In genomic region chr17:37643118-37643766, GRCh38 we compare ENCODE assay signal across 8 cellular contexts. TPM values are rescaled to one million over a fixed set of nuclear protein-coding genes. Genes with fewer than 3 reads are reported as not detected.
DNase-seq lines count a peak whose midpoint lies in the region; ATAC-seq and TF ChIP-seq lines count a peak whose summit lies in the region.

A gene with protein sequence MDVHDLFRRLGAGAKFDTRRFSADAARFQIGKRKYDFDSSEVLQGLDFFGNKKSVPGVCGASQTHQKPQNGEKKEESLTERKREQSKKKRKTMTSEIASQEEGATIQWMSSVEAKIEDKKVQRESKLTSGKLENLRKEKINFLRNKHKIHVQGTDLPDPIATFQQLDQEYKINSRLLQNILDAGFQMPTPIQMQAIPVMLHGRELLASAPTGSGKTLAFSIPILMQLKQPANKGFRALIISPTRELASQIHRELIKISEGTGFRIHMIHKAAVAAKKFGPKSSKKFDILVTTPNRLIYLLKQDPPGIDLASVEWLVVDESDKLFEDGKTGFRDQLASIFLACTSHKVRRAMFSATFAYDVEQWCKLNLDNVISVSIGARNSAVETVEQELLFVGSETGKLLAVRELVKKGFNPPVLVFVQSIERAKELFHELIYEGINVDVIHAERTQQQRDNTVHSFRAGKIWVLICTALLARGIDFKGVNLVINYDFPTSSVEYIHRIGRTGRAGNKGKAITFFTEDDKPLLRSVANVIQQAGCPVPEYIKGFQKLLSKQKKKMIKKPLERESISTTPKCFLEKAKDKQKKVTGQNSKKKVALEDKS (minus strand): TSS chr17:37643446. CDS start chr17:37643420, 26 bp downstream.

- H3K36me3 ChIP-seq in adrenal gland (replicated peaks in 1 of 2) = peaks cover 0 to 12% of the 10 kb centered on the region in 2 donors
- peaks cover 0 to 36% (median 4%) of the 10 kb centered on the region in 9 donors for H3K36me3 ChIP-seq in heart right ventricle
- H3K36me3 ChIP-seq in tibial nerve = peaks cover 0 to 30% (median 0%) of the 10 kb centered on the region in 3 donors

- peaks cover 4 to 32% of the 10 kb centered on the region in 2 donors for H3K4me1 ChIP-seq in adrenal gland (replicated peaks in 1 of 2)
- H3K4me1 ChIP-seq in heart right ventricle = peaks cover 3 to 47% (median 40%) of the 10 kb centered on the region in 9 donors
- H3K4me1 ChIP-seq in tibial nerve = peaks cover 0 to 42% (median 6%) of the 10 kb centered on the region in 4 donors

- H3K4me3 ChIP-seq in adrenal gland (peak within 1 kb of the TSS; percentile 59 to 79 (median 62)), heart right ventricle (peak within 1 kb of the TSS; percentile 52 to 98 (median 72)), tibial nerve (peak within 1 kb of the TSS; percentile 61 to 87 (median 78))

- intact Hi-C loops in adrenal gland (cut with DNase I) = no loop called here
- intact Hi-C loops in heart right ventricle (cut with DNase I) = loop anchor here in 4 of 10 donors (2.0 to 10.0 kb wide), 4 partner anchors 132 to 182 kb away; partner anchors contain the start of gene DUSP14 (in 1 of the 4)

- H3K27ac ChIP-seq in adrenal gland = peak within 1 kb of the TSS; percentile 51 to 86 (median 80)
- H3K27ac ChIP-seq in heart right ventricle = peak within 1 kb of the TSS; percentile 27 to 95 (median 88)
- peak within 1 kb of the TSS; percentile 76 to 93 (median 88) for H3K27ac ChIP-seq in tibial nerve

- no peaks in the 10 kb centered on the region for H3K9me3 ChIP-seq in adrenal gland (replicated peaks in 1 of 3)
- no peaks in the 10 kb centered on the region for H3K9me3 ChIP-seq in heart right ventricle
- H3K9me3 ChIP-seq in tibial nerve = no peaks in the 10 kb centered on the region

- H3K27me3 ChIP-seq in adrenal gland = no peaks in the 10 kb centered on the region
- H3K27me3 ChIP-seq in heart right ventricle = peaks cover 0 to 40% (median 0%) of the 10 kb centered on the region in 7 donors
- peaks cover 0 to 6% of the 10 kb centered on the region in 2 donors for H3K27me3 ChIP-seq in tibial nerve

- TF ChIP-seq POLR2A in adrenal gland (IDR thresholded peaks at IDR 0.05) (peak in 1 of 2 donors; percentile 79), tibial nerve (IDR thresholded peaks at IDR 0.05) (peak in 1 of 2 donors; percentile 53)

- DNase-seq in GM04504 (ENCODE audit: low read depth) = peak; percentile 83
- DNase-seq in NCI-H1694 (lab: John Stamatoyannopoulos, UW) = peak; percentile 86
- peak; percentile 81 to 89 (median 84) for DNase-seq in T-helper 1 cell
- peak; percentile 92 to 97 (median 95) for DNase-seq in adrenal gland
- DNase-seq in heart right ventricle = peak; percentile 92 to 93
- peak; percentile 90 for DNase-seq in pons (ENCODE audit: low spot score)
- peak; percentile 82 to 88 for DNase-seq in tibial nerve (ENCODE audit: low spot score in 2 of 2)

- no peak for TF ChIP-seq CTCF in adrenal gland (IDR thresholded peaks at IDR 0.05)
- peak in 6 of 9 donors; percentile 9 to 41 (median 27) for TF ChIP-seq CTCF in heart right ventricle (IDR thresholded peaks at IDR 0.05)
- peak in 1 of 5 experiments; percentile 16 for TF ChIP-seq CTCF in tibial nerve (IDR thresholded peaks at IDR 0.05)

- ATAC-seq in HG02759 (IDR thresholded peaks at IDR 0.05; ENCODE audit: unreplicated experiment) (peak; percentile 89), heart right ventricle (peak; percentile 98 to 100 (median 100))

- peak; percentile 81 to 87 for TF ChIP-seq EP300 in tibial nerve (IDR thresholded peaks at IDR 0.05)

- 0 to 2% (median 1%) methylated on average over 22 to 43 of the region's 43 CpGs for WGBS in adrenal gland, 4 donors
- WGBS in heart right ventricle, 2 donors = 1% methylated on average over 43 of the region's 43 CpGs
- WGBS in tibial nerve, 2 donors = 0 to 1% methylated on average over 39 to 43 of the region's 43 CpGs

RNA-seq across cellular contexts. Expression of the gene that starts here (rescaled TPM):
- total RNA-seq in adrenal gland (10 to 100 TPM in 7 of 8 donors, 1 to 10 TPM in 1; 8.4 to 21.6 (median 19.1) TPM), heart right ventricle (10 to 100 TPM; 12.7 to 18.0 (median 14.7) TPM), tibial nerve (10 to 100 TPM; 12.4 to 26.1 (median 14.5) TPM)
- polyA plus RNA-seq in adrenal gland (10 to 100 TPM in 2 of 3 donors, 1 to 10 TPM in 1; 7.2 to 24.8 (median 11.3) TPM), heart right ventricle (1 to 10 TPM; 7.8 to 8.0 TPM)

Comparison
In these comparisons a context has a peak if more than half of its experiments do, and no peak if none do; other contexts are left out.
1. Peak in every context shown above with its lines: DNase-seq, ATAC-seq, H3K4me3 ChIP-seq and H3K27ac ChIP-seq.
2. CTCF ChIP-seq: peak in heart right ventricle (6 of 9); none in adrenal gland (0 of 6).